Comparison of ENCODE assay signal across 10 cellular contexts in the genomic region with DNA sequence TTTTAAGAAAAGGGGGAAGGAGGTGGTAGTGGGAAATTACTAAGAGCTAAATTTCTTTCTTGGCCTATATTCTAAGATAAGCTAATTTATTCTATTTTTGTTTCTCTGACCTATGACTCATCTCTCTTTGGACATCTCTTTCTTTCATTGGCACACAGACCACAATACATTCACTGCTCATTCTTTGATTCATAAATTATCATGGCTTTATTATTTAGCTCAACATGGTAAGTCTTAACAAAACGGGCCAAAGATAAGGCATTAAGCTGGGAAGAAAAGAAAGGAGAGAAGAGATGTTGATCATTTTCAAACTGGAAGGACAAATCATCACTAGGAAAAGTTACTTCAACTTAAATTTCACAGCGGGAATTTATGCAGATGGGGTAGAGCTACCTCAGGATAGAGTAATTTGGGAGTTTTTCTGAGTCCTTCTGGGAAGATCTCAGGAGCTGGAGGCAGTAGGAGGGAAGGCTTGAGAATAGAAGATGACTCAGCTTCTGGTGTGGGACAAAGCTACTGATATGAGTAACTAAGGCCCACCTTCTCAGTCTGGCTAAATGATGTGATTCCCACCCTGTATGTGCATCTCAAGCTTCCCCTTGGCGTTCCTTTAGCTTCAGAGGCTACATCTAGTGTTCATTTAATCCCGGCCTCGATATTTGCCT. TPM values are rescaled to one million over a fixed set of nuclear protein-coding genes. Genes with fewer than 3 reads are reported as not detected.
DNase-seq lines count a peak whose midpoint lies in the region; ATAC-seq and TF ChIP-seq lines count a peak whose summit lies in the region.
"Had no signal": no experiment of that assay in that cellular context is flagged by ENCODE, and none has a peak within 500 bp of the region (broad histone marks: within the 10 kb centered on the region; RNA-seq: fewer than 3 reads in every experiment).

No MANE protein-coding gene starts in this region.

- 94% methylated on average over 5 of the region's 5 CpGs for WGBS in mammary epithelial cell (ENCODE audit: low coverage, missing lambda C conversion rate)

- H3K4me2 ChIP-seq in mammary epithelial cell (ENCODE audit: insufficient read depth, low read depth, low read length), result no peak overlapping the region
- peak overlapping the region; percentile 40 for H3K4me2 ChIP-seq in skeletal muscle satellite cell (ENCODE audit: low read length)

- no TSS peak for BruUV-seq in mammary epithelial cell (replicated peaks; lab: Mats Ljungman, UMichigan)

- H3K9me3 ChIP-seq in mammary epithelial cell (replicated peaks; ENCODE audit: insufficient read depth, low read length) (no peaks in the 10 kb centered on the region), skeletal muscle satellite cell (replicated peaks; ENCODE audit: low read length) (no peaks in the 10 kb centered on the region)
- H3K9me3 ChIP-seq: uterus had no signal

- H4K20me1 ChIP-seq in mammary epithelial cell (ENCODE audit: insufficient read depth, low read length), result no peaks in the 10 kb centered on the region

- no peak overlapping the region for H2AFZ ChIP-seq in mammary epithelial cell (ENCODE audit: low read depth, low read length)

- H3K36me3 ChIP-seq in mammary epithelial cell (ENCODE audit: insufficient read depth, low read length), result no peaks in the 10 kb centered on the region
- no peaks in the 10 kb centered on the region for H3K36me3 ChIP-seq in skeletal muscle satellite cell (ENCODE audit: insufficient read depth, low read length)
- H3K36me3 ChIP-seq: uterus had no signal

- no peaks in the 10 kb centered on the region for H3K79me2 ChIP-seq in mammary epithelial cell (ENCODE audit: insufficient read depth, low read length)

- ATAC-seq in GM18868 (IDR thresholded peaks at IDR 0.05; ENCODE audit: unreplicated experiment), result peak; percentile 53
- ATAC-seq in HG02840 (IDR thresholded peaks at IDR 0.05; ENCODE audit: low FRiP score, unreplicated experiment), result no peak
- no peak for ATAC-seq in GM18861 (IDR thresholded peaks at IDR 0.05; ENCODE audit: unreplicated experiment)

- H3K27me3 ChIP-seq in mammary epithelial cell (ENCODE audit: insufficient read depth, low read length) (no peaks in the 10 kb centered on the region), skeletal muscle satellite cell (ENCODE audit: control insufficient read depth, insufficient read depth, low read length) (no peaks in the 10 kb centered on the region)
- H3K27me3 ChIP-seq: uterus had no signal

- H3K27ac ChIP-seq in mammary epithelial cell (ENCODE audit: insufficient read depth, low read depth, low read length), result no peak overlapping the region
- H3K27ac ChIP-seq: uterus had no signal

- H3K9ac ChIP-seq in mammary epithelial cell (ENCODE audit: insufficient read depth, low read length), result no peak overlapping the region
- H3K9ac ChIP-seq in skeletal muscle satellite cell (ENCODE audit: low read depth, low read length), result no peak overlapping the region

- dilution Hi-C loops in mammary epithelial cell (cut with HindIII; ENCODE audit: low sequenced_read_pairs), result loop anchor here (5.0 kb wide), 1 partner anchor 92 kb away; no protein-coding TSS in a partner anchor

- intact Hi-C loops in mammary epithelial cell (cut with micrococcal nuclease), result no loop called here

- DNase-seq in LHCN-M2 (ENCODE audit: low read depth), result peak; percentile 78
- DNase-seq in mammary epithelial cell, result peak; percentile 59
- DNase-seq in GM19238 (ENCODE audit: insufficient read length, low spot score), result no peak
- DNase-seq in NCI-H1436 treated with DMSO at 0.1 percent for 48 hours (lab: John Stamatoyannopoulos, UW), result no peak
- DNase-seq: effector CD8-positive, alpha-beta T cell; uterus had no signal

- in situ Hi-C loops in mammary epithelial cell (cut with MboI; ENCODE audit: low sequenced_read_pairs in 2 of 2), result loop anchor here in 1 of 2 donors (25.0 kb wide), 1 partner anchor 447 kb away; no protein-coding TSS in a partner anchor

- TF ChIP-seq CTCF in mammary epithelial cell (conservative IDR thresholded peaks at IDR 0.05 in 1 of 2, IDR thresholded peaks at IDR 0.05 in 1 of 2; ENCODE audit: extremely low read depth in 1 of 2, insufficient read depth in 1 of 2, low read depth in 1 of 2, low read length in 2 of 2), result no peak

- H3K4me3 ChIP-seq in mammary epithelial cell (replicated peaks in 1 of 3; ENCODE audit: insufficient read depth in 1 of 3, low read depth in 2 of 3, low read length in 3 of 3), result no peak overlapping the region
- no peak overlapping the region for H3K4me3 ChIP-seq in skeletal muscle satellite cell (ENCODE audit: low read length)
- H3K4me3 ChIP-seq: uterus had no signal

- CTCF ChIA-PET in mammary epithelial cell (lab: Charles Lee; ENCODE audit: low non-redundant PET), result no interaction called here

- peaks cover 41% of the 10 kb centered on the region for H3K4me1 ChIP-seq in mammary epithelial cell (ENCODE audit: insufficient read depth, low read length)
- H3K4me1 ChIP-seq in skeletal muscle satellite cell (ENCODE audit: control insufficient read depth, insufficient read depth, low read length), result peaks cover 73% of the 10 kb centered on the region
- H3K4me1 ChIP-seq: uterus had no signal

RNA-seq across cellular contexts. Expression of a gene that starts 7.5 kb away (rescaled TPM):
- total RNA-seq in LHCN-M2 (2014; rRNA removed), result 94.7 and 107 TPM in 2 replicates
- 54.2 TPM for polyA plus RNA-seq in LHCN-M2 (2012)
- 10 to 100 TPM; 67.6 to 88.4 TPM for total RNA-seq in mammary epithelial cell
- polyA plus RNA-seq in mammary epithelial cell, result 64.0 TPM
- 83.6 TPM for polyA minus RNA-seq in mammary epithelial cell
- total RNA-seq in skeletal muscle satellite cell (2012; rRNA removed), result 89.5 and 158 TPM in 2 replicates

Comparison
In these comparisons a context has a peak if more than half of its experiments do, and no peak if none do; other contexts are left out.
1. DNase-seq: peak in LHCN-M2 (single experiment) and mammary epithelial cell (single experiment); none in GM19238 (single experiment) and NCI-H1436 treated with DMSO at 0.1 percent for 48 hours (single experiment).